1 cellular context compared by ENCODE assay signal in the genomic region with DNA sequence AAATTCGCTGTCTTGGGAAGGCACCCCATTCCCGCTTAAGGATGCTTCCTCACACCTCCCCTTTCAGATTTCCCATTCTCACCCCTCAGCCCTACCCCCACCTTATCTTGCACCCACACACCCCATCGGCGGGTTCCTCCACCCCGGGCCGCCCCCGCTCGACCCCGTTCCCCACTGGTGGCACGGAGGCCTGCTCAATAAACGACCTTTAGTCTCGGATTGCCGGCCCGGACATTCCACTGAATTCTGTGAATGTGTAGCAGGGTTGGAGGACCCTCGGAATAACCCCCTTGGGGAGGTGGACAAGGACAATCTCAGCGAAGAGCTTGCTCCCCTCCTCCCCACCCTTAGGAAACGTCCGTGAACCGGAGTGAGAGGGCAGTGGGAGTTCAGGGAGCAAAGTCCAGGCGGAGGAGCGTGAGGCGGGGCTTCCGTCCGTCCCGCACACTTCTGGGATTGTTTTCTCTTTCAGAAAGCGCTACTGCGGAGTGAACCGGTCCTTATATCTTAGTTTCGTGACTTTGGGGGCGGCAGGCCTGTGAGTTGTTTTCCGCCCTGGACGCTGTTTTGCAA.
TF ChIP-seq lines count a peak whose summit lies in the region.

No MANE protein-coding gene starts in this region.

TF ChIP-seq in HepG2, 621 proteins besides CTCF, POLR2A, EP300 and RAD21 (continued from another document and continues in another):
- TF ChIP-seq, protein P1, sequence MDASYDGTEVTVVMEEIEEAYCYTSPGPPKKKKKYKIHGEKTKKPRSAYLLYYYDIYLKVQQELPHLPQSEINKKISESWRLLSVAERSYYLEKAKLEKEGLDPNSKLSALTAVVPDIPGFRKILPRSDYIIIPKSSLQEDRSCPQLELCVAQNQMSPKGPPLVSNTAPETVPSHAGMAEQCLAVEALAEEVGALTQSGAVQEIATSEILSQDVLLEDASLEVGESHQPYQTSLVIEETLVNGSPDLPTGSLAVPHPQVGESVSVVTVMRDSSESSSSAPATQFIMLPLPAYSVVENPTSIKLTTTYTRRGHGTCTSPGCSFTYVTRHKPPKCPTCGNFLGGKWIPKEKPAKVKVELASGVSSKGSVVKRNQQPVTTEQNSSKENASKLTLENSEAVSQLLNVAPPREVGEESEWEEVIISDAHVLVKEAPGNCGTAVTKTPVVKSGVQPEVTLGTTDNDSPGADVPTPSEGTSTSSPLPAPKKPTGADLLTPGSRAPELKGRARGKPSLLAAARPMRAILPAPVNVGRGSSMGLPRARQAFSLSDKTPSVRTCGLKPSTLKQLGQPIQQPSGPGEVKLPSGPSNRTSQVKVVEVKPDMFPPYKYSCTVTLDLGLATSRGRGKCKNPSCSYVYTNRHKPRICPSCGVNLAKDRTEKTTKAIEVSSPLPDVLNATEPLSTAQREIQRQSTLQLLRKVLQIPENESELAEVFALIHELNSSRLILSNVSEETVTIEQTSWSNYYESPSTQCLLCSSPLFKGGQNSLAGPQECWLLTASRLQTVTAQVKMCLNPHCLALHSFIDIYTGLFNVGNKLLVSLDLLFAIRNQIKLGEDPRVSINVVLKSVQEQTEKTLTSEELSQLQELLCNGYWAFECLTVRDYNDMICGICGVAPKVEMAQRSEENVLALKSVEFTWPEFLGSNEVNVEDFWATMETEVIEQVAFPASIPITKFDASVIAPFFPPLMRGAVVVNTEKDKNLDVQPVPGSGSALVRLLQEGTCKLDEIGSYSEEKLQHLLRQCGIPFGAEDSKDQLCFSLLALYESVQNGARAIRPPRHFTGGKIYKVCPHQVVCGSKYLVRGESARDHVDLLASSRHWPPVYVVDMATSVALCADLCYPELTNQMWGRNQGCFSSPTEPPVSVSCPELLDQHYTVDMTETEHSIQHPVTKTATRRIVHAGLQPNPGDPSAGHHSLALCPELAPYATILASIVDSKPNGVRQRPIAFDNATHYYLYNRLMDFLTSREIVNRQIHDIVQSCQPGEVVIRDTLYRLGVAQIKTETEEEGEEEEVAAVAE (CRISPR knock-in tag; IDR thresholded peaks at IDR 0.05; ENCODE audit: borderline replicate concordance): no peak
- TF ChIP-seq HNRNPLL (IDR thresholded peaks at IDR 0.05; ENCODE audit: low read depth, low read length, poor library complexity, severe bottlenecking) (peak; percentile 82), SOX6 (IDR thresholded peaks at IDR 0.05) (no peak), SOX6 (CRISPR knock-in tag; IDR thresholded peaks at IDR 0.05) (peak; percentile 68; the same call in 1 of the 2 replicates), REPIN1 (CRISPR knock-in tag; IDR thresholded peaks at IDR 0.05; ENCODE audit: borderline replicate concordance, low read depth) (peak; percentile 64; the same call in 1 of the 2 replicates), ZNF879 (CRISPR knock-in tag; IDR thresholded peaks at IDR 0.05) (peak; percentile 33; the same call in 1 of the 2 replicates), SKI (IDR thresholded peaks at IDR 0.05; ENCODE audit: partially characterized antibody) (peak; percentile 89), ZBTB7A (CRISPR knock-in tag; IDR thresholded peaks at IDR 0.05) (peak; percentile 42; the same call in 1 of the 2 replicates), GFI1 (CRISPR knock-in tag; IDR thresholded peaks at IDR 0.05; ENCODE audit: borderline replicate concordance) (0 out of 2 replicates have a peak, but pooled peaks have one; percentile 61), SPEN (CRISPR knock-in tag; IDR thresholded peaks at IDR 0.05; ENCODE audit: low read depth) (peak; percentile 77; the same call in 1 of the 2 replicates), SALL2 (CRISPR knock-in tag; IDR thresholded peaks at IDR 0.05) (no peak), PITX1 (CRISPR knock-in tag; IDR thresholded peaks at IDR 0.05) (peak; percentile 62; the same call in 1 of the 2 replicates), ZNF441 (CRISPR knock-in tag; IDR thresholded peaks at IDR 0.05; ENCODE audit: borderline replicate concordance) (peak; percentile 5; the same call in 1 of the 2 replicates), ZNF816 (CRISPR knock-in tag; IDR thresholded peaks at IDR 0.05; ENCODE audit: borderline replicate concordance) (no peak), ZNF263 (CRISPR knock-in tag; IDR thresholded peaks at IDR 0.05) (peak; percentile 94), ZFP62 (CRISPR knock-in tag; IDR thresholded peaks at IDR 0.05) (no peak), ZNF891 (CRISPR knock-in tag; IDR thresholded peaks at IDR 0.05) (no peak), WIZ (CRISPR knock-in tag; IDR thresholded peaks at IDR 0.05) (no peak), ZNF589 (CRISPR knock-in tag; conservative IDR thresholded peaks at IDR 0.05) (peak; percentile 80), JUNB (CRISPR knock-in tag; IDR thresholded peaks at IDR 0.05; ENCODE audit: borderline replicate concordance) (no peak), ZNF788 (CRISPR knock-in tag; IDR thresholded peaks at IDR 0.05; ENCODE audit: borderline replicate concordance) (peak; percentile 74; the same call in 1 of the 2 replicates), TEAD2 (CRISPR knock-in tag; IDR thresholded peaks at IDR 0.05) (no peak)
- TF ChIP-seq, protein P2, sequence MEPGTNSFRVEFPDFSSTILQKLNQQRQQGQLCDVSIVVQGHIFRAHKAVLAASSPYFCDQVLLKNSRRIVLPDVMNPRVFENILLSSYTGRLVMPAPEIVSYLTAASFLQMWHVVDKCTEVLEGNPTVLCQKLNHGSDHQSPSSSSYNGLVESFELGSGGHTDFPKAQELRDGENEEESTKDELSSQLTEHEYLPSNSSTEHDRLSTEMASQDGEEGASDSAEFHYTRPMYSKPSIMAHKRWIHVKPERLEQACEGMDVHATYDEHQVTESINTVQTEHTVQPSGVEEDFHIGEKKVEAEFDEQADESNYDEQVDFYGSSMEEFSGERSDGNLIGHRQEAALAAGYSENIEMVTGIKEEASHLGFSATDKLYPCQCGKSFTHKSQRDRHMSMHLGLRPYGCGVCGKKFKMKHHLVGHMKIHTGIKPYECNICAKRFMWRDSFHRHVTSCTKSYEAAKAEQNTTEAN (CRISPR knock-in tag; conservative IDR thresholded peaks at IDR 0.05): peak; percentile 65
- TF ChIP-seq, protein P3, sequence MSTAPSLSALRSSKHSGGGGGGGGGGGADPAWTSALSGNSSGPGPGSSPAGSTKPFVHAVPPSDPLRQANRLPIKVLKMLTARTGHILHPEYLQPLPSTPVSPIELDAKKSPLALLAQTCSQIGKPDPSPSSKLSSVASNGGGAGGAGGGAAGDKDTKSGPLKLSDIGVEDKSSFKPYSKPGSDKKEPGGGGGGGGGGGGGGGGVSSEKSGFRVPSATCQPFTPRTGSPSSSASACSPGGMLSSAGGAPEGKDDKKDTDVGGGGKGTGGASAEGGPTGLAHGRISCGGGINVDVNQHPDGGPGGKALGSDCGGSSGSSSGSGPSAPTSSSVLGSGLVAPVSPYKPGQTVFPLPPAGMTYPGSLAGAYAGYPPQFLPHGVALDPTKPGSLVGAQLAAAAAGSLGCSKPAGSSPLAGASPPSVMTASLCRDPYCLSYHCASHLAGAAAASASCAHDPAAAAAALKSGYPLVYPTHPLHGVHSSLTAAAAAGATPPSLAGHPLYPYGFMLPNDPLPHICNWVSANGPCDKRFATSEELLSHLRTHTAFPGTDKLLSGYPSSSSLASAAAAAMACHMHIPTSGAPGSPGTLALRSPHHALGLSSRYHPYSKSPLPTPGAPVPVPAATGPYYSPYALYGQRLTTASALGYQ (CRISPR knock-in tag; IDR thresholded peaks at IDR 0.05): peak; percentile 25; the same call in 1 of the 2 replicates
- TF ChIP-seq, protein P4, sequence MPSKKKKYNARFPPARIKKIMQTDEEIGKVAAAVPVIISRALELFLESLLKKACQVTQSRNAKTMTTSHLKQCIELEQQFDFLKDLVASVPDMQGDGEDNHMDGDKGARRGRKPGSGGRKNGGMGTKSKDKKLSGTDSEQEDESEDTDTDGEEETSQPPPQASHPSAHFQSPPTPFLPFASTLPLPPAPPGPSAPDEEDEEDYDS (CRISPR knock-in tag; IDR thresholded peaks at IDR 0.05): peak; percentile 84
- TF ChIP-seq, protein P5, sequence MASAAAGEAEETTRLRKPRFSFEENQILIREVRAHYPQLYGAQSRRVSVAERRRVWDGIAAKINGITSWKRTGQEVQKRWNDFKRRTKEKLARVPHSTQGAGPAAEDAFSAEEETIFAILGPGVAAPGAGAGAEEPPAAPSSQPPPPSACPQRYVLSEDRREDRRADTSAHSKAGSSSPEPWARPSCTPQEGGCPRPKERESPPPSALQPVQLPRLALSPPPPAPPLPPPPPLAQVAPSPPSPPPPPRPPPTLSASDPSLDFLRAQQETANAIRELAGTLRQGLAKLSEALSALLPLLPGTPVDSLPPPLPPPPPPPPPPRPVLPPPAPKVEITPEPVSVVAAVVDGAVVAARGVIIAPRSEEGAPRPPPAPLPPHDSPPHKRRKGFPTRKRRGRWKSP (CRISPR knock-in tag; IDR thresholded peaks at IDR 0.05): no peak
- TF ChIP-seq, protein P6, sequence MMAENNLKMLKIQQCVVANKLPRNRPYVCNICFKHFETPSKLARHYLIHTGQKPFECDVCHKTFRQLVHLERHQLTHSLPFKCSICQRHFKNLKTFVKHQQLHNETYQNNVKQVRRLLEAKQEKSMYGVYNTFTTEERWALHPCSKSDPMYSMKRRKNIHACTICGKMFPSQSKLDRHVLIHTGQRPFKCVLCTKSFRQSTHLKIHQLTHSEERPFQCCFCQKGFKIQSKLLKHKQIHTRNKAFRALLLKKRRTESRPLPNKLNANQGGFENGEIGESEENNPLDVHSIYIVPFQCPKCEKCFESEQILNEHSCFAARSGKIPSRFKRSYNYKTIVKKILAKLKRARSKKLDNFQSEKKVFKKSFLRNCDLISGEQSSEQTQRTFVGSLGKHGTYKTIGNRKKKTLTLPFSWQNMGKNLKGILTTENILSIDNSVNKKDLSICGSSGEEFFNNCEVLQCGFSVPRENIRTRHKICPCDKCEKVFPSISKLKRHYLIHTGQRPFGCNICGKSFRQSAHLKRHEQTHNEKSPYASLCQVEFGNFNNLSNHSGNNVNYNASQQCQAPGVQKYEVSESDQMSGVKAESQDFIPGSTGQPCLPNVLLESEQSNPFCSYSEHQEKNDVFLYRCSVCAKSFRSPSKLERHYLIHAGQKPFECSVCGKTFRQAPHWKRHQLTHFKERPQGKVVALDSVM (CRISPR knock-in tag; IDR thresholded peaks at IDR 0.05): no peak
- TF ChIP-seq, protein P7, sequence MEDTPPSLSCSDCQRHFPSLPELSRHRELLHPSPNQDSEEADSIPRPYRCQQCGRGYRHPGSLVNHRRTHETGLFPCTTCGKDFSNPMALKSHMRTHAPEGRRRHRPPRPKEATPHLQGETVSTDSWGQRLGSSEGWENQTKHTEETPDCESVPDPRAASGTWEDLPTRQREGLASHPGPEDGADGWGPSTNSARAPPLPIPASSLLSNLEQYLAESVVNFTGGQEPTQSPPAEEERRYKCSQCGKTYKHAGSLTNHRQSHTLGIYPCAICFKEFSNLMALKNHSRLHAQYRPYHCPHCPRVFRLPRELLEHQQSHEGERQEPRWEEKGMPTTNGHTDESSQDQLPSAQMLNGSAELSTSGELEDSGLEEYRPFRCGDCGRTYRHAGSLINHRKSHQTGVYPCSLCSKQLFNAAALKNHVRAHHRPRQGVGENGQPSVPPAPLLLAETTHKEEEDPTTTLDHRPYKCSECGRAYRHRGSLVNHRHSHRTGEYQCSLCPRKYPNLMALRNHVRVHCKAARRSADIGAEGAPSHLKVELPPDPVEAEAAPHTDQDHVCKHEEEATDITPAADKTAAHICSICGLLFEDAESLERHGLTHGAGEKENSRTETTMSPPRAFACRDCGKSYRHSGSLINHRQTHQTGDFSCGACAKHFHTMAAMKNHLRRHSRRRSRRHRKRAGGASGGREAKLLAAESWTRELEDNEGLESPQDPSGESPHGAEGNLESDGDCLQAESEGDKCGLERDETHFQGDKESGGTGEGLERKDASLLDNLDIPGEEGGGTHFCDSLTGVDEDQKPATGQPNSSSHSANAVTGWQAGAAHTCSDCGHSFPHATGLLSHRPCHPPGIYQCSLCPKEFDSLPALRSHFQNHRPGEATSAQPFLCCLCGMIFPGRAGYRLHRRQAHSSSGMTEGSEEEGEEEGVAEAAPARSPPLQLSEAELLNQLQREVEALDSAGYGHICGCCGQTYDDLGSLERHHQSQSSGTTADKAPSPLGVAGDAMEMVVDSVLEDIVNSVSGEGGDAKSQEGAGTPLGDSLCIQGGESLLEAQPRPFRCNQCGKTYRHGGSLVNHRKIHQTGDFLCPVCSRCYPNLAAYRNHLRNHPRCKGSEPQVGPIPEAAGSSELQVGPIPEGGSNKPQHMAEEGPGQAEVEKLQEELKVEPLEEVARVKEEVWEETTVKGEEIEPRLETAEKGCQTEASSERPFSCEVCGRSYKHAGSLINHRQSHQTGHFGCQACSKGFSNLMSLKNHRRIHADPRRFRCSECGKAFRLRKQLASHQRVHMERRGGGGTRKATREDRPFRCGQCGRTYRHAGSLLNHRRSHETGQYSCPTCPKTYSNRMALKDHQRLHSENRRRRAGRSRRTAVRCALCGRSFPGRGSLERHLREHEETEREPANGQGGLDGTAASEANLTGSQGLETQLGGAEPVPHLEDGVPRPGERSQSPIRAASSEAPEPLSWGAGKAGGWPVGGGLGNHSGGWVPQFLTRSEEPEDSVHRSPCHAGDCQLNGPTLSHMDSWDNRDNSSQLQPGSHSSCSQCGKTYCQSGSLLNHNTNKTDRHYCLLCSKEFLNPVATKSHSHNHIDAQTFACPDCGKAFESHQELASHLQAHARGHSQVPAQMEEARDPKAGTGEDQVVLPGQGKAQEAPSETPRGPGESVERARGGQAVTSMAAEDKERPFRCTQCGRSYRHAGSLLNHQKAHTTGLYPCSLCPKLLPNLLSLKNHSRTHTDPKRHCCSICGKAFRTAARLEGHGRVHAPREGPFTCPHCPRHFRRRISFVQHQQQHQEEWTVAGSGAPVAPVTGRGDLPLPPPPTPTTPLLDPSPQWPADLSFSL (CRISPR knock-in tag; IDR thresholded peaks at IDR 0.05): no peak
- TF ChIP-seq, protein P8, sequence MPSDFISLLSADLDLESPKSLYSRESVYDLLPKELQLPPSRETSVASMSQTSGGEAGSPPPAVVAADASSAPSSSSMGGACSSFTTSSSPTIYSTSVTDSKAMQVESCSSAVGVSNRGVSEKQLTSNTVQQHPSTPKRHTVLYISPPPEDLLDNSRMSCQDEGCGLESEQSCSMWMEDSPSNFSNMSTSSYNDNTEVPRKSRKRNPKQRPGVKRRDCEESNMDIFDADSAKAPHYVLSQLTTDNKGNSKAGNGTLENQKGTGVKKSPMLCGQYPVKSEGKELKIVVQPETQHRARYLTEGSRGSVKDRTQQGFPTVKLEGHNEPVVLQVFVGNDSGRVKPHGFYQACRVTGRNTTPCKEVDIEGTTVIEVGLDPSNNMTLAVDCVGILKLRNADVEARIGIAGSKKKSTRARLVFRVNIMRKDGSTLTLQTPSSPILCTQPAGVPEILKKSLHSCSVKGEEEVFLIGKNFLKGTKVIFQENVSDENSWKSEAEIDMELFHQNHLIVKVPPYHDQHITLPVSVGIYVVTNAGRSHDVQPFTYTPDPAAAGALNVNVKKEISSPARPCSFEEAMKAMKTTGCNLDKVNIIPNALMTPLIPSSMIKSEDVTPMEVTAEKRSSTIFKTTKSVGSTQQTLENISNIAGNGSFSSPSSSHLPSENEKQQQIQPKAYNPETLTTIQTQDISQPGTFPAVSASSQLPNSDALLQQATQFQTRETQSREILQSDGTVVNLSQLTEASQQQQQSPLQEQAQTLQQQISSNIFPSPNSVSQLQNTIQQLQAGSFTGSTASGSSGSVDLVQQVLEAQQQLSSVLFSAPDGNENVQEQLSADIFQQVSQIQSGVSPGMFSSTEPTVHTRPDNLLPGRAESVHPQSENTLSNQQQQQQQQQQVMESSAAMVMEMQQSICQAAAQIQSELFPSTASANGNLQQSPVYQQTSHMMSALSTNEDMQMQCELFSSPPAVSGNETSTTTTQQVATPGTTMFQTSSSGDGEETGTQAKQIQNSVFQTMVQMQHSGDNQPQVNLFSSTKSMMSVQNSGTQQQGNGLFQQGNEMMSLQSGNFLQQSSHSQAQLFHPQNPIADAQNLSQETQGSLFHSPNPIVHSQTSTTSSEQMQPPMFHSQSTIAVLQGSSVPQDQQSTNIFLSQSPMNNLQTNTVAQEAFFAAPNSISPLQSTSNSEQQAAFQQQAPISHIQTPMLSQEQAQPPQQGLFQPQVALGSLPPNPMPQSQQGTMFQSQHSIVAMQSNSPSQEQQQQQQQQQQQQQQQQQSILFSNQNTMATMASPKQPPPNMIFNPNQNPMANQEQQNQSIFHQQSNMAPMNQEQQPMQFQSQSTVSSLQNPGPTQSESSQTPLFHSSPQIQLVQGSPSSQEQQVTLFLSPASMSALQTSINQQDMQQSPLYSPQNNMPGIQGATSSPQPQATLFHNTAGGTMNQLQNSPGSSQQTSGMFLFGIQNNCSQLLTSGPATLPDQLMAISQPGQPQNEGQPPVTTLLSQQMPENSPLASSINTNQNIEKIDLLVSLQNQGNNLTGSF (CRISPR knock-in tag; IDR thresholded peaks at IDR 0.05): no peak
